In the genomic region with DNA sequence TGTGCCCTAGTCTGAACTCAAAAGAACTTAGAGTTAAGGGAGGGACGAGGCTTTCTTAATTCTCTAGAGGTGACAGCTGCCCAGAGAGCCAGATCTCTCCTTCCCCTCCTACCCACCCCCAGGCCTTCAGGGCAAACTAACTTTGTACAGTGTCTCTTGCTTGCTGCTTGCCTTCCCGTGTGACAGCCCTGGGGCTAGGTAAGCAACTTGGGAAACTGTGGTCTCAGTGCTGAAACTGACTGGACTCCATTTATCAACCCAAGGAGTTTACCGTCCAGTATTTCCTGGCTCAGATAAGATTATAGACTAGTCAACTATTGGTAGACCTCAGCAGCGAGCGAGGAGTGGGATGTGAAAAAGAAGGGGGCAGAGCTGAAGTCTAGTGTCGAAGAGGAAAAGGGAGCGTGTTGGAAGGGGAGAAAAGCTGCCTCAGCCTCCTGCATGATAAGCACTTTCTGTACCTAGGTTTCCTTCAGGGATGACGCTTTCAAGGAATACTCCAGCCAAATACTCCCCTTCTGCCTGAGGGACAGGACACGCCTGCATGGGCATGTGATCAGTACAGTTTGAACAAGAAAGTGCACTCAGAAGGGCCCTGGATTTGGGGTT, we compare ENCODE assay signal across 1 cellular context.
TF ChIP-seq lines count a peak whose summit lies in the region.

No MANE protein-coding gene starts in this region.

TF ChIP-seq in K562, 482 proteins besides CTCF, POLR2A, EP300 and RAD21 (continued from another document and continues in another):
- TF ChIP-seq, protein P1, sequence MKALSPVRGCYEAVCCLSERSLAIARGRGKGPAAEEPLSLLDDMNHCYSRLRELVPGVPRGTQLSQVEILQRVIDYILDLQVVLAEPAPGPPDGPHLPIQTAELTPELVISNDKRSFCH (CRISPR knock-in tag; IDR thresholded peaks at IDR 0.05), result no peak
- TF ChIP-seq, protein P1 (tag; IDR thresholded peaks at IDR 0.05), result peak; percentile 54; the same call in 1 of the 2 replicates
- TF ChIP-seq, protein P2, sequence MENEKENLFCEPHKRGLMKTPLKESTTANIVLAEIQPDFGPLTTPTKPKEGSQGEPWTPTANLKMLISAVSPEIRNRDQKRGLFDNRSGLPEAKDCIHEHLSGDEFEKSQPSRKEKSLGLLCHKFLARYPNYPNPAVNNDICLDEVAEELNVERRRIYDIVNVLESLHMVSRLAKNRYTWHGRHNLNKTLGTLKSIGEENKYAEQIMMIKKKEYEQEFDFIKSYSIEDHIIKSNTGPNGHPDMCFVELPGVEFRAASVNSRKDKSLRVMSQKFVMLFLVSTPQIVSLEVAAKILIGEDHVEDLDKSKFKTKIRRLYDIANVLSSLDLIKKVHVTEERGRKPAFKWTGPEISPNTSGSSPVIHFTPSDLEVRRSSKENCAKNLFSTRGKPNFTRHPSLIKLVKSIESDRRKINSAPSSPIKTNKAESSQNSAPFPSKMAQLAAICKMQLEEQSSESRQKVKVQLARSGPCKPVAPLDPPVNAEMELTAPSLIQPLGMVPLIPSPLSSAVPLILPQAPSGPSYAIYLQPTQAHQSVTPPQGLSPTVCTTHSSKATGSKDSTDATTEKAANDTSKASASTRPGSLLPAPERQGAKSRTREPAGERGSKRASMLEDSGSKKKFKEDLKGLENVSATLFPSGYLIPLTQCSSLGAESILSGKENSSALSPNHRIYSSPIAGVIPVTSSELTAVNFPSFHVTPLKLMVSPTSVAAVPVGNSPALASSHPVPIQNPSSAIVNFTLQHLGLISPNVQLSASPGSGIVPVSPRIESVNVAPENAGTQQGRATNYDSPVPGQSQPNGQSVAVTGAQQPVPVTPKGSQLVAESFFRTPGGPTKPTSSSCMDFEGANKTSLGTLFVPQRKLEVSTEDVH (IDR thresholded peaks at IDR 0.05; ENCODE audit: low read depth, partially characterized antibody), result no peak
- TF ChIP-seq ZZZ3 (IDR thresholded peaks at IDR 0.05), result no peak
- no peak for TF ChIP-seq JUND (IDR thresholded peaks at IDR 0.05; ENCODE audit: borderline replicate concordance, low read depth, low read length)
- no peak for TF ChIP-seq JUND (tag; IDR thresholded peaks at IDR 0.05; ENCODE audit: borderline replicate concordance, low read depth, low read length)
- TF ChIP-seq, protein P3, sequence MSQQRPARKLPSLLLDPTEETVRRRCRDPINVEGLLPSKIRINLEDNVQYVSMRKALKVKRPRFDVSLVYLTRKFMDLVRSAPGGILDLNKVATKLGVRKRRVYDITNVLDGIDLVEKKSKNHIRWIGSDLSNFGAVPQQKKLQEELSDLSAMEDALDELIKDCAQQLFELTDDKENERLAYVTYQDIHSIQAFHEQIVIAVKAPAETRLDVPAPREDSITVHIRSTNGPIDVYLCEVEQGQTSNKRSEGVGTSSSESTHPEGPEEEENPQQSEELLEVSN (IDR thresholded peaks at IDR 0.05; ENCODE audit: borderline replicate concordance in 1 of 2, extremely low read depth in 1 of 2, insufficient read depth in 1 of 2, insufficient read length in 1 of 2, low read depth in 1 of 2, low read length in 1 of 2, poor library complexity in 1 of 2, severe bottlenecking in 1 of 2), result peak in 1 of 2 experiments; percentile 25
- no peak for TF ChIP-seq EHMT2 (IDR thresholded peaks at IDR 0.05)
- TF ChIP-seq ETV6 (IDR thresholded peaks at IDR 0.05; ENCODE audit: borderline replicate concordance in 1 of 2, low read depth in 2 of 2, low read length in 1 of 2), result no peak
- TF ChIP-seq ETV6 (CRISPR knock-in tag; IDR thresholded peaks at IDR 0.05; ENCODE audit: borderline replicate concordance), result no peak
- TF ChIP-seq, protein P4, sequence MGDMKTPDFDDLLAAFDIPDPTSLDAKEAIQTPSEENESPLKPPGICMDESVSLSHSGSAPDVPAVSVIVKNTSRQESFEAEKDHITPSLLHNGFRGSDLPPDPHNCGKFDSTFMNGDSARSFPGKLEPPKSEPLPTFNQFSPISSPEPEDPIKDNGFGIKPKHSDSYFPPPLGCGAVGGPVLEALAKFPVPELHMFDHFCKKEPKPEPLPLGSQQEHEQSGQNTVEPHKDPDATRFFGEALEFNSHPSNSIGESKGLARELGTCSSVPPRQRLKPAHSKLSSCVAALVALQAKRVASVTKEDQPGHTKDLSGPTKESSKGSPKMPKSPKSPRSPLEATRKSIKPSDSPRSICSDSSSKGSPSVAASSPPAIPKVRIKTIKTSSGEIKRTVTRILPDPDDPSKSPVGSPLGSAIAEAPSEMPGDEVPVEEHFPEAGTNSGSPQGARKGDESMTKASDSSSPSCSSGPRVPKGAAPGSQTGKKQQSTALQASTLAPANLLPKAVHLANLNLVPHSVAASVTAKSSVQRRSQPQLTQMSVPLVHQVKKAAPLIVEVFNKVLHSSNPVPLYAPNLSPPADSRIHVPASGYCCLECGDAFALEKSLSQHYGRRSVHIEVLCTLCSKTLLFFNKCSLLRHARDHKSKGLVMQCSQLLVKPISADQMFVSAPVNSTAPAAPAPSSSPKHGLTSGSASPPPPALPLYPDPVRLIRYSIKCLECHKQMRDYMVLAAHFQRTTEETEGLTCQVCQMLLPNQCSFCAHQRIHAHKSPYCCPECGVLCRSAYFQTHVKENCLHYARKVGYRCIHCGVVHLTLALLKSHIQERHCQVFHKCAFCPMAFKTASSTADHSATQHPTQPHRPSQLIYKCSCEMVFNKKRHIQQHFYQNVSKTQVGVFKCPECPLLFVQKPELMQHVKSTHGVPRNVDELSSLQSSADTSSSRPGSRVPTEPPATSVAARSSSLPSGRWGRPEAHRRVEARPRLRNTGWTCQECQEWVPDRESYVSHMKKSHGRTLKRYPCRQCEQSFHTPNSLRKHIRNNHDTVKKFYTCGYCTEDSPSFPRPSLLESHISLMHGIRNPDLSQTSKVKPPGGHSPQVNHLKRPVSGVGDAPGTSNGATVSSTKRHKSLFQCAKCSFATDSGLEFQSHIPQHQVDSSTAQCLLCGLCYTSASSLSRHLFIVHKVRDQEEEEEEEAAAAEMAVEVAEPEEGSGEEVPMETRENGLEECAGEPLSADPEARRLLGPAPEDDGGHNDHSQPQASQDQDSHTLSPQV (IDR thresholded peaks at IDR 0.05), result peak; percentile 80
- TF ChIP-seq, protein P5, sequence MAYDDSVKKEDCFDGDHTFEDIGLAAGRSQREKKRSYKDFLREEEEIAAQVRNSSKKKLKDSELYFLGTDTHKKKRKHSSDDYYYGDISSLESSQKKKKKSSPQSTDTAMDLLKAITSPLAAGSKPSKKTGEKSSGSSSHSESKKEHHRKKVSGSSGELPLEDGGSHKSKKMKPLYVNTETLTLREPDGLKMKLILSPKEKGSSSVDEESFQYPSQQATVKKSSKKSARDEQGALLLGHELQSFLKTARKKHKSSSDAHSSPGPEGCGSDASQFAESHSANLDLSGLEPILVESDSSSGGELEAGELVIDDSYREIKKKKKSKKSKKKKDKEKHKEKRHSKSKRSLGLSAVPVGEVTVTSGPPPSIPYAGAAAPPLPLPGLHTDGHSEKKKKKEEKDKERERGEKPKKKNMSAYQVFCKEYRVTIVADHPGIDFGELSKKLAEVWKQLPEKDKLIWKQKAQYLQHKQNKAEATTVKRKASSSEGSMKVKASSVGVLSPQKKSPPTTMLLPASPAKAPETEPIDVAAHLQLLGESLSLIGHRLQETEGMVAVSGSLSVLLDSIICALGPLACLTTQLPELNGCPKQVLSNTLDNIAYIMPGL (CRISPR knock-in tag; IDR thresholded peaks at IDR 0.05), result no peak
- peak; percentile 56 for TF ChIP-seq DPF2 (IDR thresholded peaks at IDR 0.05)
- TF ChIP-seq, protein P6, sequence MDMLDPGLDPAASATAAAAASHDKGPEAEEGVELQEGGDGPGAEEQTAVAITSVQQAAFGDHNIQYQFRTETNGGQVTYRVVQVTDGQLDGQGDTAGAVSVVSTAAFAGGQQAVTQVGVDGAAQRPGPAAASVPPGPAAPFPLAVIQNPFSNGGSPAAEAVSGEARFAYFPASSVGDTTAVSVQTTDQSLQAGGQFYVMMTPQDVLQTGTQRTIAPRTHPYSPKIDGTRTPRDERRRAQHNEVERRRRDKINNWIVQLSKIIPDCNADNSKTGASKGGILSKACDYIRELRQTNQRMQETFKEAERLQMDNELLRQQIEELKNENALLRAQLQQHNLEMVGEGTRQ (CRISPR knock-in tag; IDR thresholded peaks at IDR 0.05), result 0 out of 2 replicates have a peak, but pooled peaks have one; percentile 43
- no peak for TF ChIP-seq ZFP1 (CRISPR knock-in tag; IDR thresholded peaks at IDR 0.05)
- TF ChIP-seq, protein P7, sequence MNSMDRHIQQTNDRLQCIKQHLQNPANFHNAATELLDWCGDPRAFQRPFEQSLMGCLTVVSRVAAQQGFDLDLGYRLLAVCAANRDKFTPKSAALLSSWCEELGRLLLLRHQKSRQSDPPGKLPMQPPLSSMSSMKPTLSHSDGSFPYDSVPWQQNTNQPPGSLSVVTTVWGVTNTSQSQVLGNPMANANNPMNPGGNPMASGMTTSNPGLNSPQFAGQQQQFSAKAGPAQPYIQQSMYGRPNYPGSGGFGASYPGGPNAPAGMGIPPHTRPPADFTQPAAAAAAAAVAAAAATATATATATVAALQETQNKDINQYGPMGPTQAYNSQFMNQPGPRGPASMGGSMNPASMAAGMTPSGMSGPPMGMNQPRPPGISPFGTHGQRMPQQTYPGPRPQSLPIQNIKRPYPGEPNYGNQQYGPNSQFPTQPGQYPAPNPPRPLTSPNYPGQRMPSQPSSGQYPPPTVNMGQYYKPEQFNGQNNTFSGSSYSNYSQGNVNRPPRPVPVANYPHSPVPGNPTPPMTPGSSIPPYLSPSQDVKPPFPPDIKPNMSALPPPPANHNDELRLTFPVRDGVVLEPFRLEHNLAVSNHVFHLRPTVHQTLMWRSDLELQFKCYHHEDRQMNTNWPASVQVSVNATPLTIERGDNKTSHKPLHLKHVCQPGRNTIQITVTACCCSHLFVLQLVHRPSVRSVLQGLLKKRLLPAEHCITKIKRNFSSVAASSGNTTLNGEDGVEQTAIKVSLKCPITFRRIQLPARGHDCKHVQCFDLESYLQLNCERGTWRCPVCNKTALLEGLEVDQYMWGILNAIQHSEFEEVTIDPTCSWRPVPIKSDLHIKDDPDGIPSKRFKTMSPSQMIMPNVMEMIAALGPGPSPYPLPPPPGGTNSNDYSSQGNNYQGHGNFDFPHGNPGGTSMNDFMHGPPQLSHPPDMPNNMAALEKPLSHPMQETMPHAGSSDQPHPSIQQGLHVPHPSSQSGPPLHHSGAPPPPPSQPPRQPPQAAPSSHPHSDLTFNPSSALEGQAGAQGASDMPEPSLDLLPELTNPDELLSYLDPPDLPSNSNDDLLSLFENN (IDR thresholded peaks at IDR 0.05; ENCODE audit: low read depth in 2 of 2, low read length in 2 of 2), result no peak
- no peak for TF ChIP-seq BCOR (IDR thresholded peaks at IDR 0.05)
- 0 out of 2 replicates have a peak, but pooled peaks have one; percentile 12 for TF ChIP-seq TCF3 (CRISPR knock-in tag; IDR thresholded peaks at IDR 0.05)
- TF ChIP-seq CREM (IDR thresholded peaks at IDR 0.05; ENCODE audit: low read depth), result no peak
- peak; percentile 30; the same call in 1 of the 2 replicates for TF ChIP-seq ARID1B (IDR thresholded peaks at IDR 0.05)
- TF ChIP-seq NFRKB (IDR thresholded peaks at IDR 0.05; ENCODE audit: low read depth), result peak; percentile 47; the same call in 1 of the 2 replicates
- 0 out of 2 replicates have a peak, but pooled peaks have one; percentile 19 for TF ChIP-seq NFIC (IDR thresholded peaks at IDR 0.05)
- 0 out of 2 replicates have a peak, but pooled peaks have one; percentile 15 for TF ChIP-seq RAD51 (IDR thresholded peaks at IDR 0.05; ENCODE audit: borderline replicate concordance, low read depth)
- TF ChIP-seq, protein P8, sequence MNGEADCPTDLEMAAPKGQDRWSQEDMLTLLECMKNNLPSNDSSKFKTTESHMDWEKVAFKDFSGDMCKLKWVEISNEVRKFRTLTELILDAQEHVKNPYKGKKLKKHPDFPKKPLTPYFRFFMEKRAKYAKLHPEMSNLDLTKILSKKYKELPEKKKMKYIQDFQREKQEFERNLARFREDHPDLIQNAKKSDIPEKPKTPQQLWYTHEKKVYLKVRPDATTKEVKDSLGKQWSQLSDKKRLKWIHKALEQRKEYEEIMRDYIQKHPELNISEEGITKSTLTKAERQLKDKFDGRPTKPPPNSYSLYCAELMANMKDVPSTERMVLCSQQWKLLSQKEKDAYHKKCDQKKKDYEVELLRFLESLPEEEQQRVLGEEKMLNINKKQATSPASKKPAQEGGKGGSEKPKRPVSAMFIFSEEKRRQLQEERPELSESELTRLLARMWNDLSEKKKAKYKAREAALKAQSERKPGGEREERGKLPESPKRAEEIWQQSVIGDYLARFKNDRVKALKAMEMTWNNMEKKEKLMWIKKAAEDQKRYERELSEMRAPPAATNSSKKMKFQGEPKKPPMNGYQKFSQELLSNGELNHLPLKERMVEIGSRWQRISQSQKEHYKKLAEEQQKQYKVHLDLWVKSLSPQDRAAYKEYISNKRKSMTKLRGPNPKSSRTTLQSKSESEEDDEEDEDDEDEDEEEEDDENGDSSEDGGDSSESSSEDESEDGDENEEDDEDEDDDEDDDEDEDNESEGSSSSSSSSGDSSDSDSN (IDR thresholded peaks at IDR 0.05; ENCODE audit: borderline replicate concordance in 1 of 2, low read depth in 2 of 2, low read length in 2 of 2), result 0 out of 4 replicates have a peak, but pooled peaks of 1 of the 2 experiments have one; percentile 25
